2 cellular contexts compared by ENCODE assay signal in the genomic region with DNA sequence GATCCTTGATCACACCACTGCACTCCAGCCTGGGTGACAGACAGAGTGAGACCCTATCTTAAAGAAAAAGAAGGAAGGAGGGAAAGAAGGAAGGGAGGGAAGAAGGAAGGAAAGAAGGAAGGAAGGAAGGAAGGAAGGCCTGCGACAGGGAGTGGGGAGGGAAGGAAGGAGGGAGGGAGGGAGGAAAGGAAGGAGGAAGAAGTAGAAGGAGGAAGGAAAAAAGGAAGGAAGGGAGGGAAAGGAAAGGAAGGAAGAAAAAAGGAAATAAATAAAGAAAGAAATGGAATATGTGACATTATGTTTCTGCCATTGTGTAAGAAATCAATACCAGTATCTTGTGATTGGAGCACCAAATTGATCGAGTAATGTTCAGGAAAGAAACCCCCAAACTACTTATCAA.
TF ChIP-seq lines count a peak whose summit lies in the region.

No MANE protein-coding gene starts in this region.

TF ChIP-seq in GM23338, 12 proteins besides CTCF, POLR2A, EP300 and RAD21:
- no peak for TF ChIP-seq JUNB (IDR thresholded peaks at IDR 0.05; ENCODE audit: unreplicated experiment)
- no peak for TF ChIP-seq REST (IDR thresholded peaks at IDR 0.05; ENCODE audit: unreplicated experiment)
- TF ChIP-seq CREB1 (CRISPR knock-in tag; IDR thresholded peaks at IDR 0.05; ENCODE audit: low read depth) = no peak
- TF ChIP-seq, protein P1, sequence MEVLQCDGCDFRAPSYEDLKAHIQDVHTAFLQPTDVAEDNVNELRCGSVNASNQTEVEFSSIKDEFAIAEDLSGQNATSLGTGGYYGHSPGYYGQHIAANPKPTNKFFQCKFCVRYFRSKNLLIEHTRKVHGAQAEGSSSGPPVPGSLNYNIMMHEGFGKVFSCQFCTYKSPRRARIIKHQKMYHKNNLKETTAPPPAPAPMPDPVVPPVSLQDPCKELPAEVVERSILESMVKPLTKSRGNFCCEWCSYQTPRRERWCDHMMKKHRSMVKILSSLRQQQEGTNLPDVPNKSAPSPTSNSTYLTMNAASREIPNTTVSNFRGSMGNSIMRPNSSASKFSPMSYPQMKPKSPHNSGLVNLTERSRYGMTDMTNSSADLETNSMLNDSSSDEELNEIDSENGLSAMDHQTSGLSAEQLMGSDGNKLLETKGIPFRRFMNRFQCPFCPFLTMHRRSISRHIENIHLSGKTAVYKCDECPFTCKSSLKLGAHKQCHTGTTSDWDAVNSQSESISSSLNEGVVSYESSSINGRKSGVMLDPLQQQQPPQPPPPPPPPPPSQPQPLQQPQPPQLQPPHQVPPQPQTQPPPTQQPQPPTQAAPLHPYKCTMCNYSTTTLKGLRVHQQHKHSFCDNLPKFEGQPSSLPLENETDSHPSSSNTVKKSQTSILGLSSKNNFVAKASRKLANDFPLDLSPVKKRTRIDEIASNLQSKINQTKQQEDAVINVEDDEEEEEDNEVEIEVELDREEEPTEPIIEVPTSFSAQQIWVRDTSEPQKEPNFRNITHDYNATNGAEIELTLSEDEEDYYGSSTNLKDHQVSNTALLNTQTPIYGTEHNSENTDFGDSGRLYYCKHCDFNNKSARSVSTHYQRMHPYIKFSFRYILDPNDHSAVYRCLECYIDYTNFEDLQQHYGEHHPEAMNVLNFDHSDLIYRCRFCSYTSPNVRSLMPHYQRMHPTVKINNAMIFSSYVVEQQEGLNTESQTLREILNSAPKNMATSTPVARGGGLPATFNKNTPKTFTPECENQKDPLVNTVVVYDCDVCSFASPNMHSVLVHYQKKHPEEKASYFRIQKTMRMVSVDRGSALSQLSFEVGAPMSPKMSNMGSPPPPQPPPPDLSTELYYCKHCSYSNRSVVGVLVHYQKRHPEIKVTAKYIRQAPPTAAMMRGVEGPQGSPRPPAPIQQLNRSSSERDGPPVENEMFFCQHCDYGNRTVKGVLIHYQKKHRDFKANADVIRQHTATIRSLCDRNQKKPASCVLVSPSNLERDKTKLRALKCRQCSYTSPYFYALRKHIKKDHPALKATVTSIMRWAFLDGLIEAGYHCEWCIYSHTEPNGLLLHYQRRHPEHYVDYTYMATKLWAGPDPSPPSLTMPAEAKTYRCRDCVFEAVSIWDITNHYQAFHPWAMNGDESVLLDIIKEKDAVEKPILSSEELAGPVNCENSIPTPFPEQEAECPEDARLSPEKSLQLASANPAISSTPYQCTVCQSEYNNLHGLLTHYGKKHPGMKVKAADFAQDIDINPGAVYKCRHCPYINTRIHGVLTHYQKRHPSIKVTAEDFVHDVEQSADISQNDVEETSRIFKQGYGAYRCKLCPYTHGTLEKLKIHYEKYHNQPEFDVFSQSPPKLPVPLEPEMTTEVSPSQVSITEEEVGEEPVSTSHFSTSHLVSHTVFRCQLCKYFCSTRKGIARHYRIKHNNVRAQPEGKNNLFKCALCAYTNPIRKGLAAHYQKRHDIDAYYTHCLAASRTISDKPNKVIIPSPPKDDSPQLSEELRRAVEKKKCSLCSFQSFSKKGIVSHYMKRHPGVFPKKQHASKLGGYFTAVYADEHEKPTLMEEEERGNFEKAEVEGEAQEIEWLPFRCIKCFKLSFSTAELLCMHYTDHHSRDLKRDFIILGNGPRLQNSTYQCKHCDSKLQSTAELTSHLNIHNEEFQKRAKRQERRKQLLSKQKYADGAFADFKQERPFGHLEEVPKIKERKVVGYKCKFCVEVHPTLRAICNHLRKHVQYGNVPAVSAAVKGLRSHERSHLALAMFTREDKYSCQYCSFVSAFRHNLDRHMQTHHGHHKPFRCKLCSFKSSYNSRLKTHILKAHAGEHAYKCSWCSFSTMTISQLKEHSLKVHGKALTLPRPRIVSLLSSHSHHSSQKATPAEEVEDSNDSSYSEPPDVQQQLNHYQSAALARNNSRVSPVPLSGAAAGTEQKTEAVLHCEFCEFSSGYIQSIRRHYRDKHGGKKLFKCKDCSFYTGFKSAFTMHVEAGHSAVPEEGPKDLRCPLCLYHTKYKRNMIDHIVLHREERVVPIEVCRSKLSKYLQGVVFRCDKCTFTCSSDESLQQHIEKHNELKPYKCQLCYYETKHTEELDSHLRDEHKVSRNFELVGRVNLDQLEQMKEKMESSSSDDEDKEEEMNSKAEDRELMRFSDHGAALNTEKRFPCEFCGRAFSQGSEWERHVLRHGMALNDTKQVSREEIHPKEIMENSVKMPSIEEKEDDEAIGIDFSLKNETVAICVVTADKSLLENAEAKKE (CRISPR knock-in tag; IDR thresholded peaks at IDR 0.05) = no peak
- TF ChIP-seq ZNF114 (CRISPR knock-in tag; IDR thresholded peaks at IDR 0.05) = no peak
- TF ChIP-seq POLR2AphosphoS5 (IDR thresholded peaks at IDR 0.05; ENCODE audit: low read depth) = no peak
TF ChIP-seq in GM23338: peak in this region for 0.

TF ChIP-seq in K562, 482 proteins besides CTCF, POLR2A, EP300 and RAD21:
- TF ChIP-seq, protein P2, sequence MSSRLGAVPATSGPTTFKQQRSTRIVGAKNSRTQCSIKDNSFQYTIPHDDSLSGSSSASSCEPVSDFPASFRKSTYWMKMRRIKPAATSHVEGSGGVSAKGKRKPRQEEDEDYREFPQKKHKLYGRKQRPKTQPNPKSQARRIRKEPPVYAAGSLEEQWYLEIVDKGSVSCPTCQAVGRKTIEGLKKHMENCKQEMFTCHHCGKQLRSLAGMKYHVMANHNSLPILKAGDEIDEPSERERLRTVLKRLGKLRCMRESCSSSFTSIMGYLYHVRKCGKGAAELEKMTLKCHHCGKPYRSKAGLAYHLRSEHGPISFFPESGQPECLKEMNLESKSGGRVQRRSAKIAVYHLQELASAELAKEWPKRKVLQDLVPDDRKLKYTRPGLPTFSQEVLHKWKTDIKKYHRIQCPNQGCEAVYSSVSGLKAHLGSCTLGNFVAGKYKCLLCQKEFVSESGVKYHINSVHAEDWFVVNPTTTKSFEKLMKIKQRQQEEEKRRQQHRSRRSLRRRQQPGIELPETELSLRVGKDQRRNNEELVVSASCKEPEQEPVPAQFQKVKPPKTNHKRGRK (tag; IDR thresholded peaks at IDR 0.05) = peak; percentile 80
- TF ChIP-seq ELF4 (CRISPR knock-in tag; IDR thresholded peaks at IDR 0.05) (0 out of 2 replicates have a peak, but pooled peaks have one; percentile 45), OTX1 (CRISPR knock-in tag; IDR thresholded peaks at IDR 0.05) (peak; percentile 65; the same call in 1 of the 2 replicates), THRB (CRISPR knock-in tag; conservative IDR thresholded peaks at IDR 0.05) (0 out of 2 replicates have a peak, but pooled peaks have one; percentile 18), THAP7 (CRISPR knock-in tag; IDR thresholded peaks at IDR 0.05) (no peak), NFYB (IDR thresholded peaks at IDR 0.05; ENCODE audit: extremely low read depth, insufficient read length) (no peak), THRAP3 (IDR thresholded peaks at IDR 0.05; ENCODE audit: borderline replicate concordance) (0 out of 2 replicates have a peak, but pooled peaks have one; percentile 41), MTA1 (IDR thresholded peaks at IDR 0.05; ENCODE audit: borderline replicate concordance) (0 out of 2 replicates have a peak, but pooled peaks have one; percentile 42)
- TF ChIP-seq, protein P3, sequence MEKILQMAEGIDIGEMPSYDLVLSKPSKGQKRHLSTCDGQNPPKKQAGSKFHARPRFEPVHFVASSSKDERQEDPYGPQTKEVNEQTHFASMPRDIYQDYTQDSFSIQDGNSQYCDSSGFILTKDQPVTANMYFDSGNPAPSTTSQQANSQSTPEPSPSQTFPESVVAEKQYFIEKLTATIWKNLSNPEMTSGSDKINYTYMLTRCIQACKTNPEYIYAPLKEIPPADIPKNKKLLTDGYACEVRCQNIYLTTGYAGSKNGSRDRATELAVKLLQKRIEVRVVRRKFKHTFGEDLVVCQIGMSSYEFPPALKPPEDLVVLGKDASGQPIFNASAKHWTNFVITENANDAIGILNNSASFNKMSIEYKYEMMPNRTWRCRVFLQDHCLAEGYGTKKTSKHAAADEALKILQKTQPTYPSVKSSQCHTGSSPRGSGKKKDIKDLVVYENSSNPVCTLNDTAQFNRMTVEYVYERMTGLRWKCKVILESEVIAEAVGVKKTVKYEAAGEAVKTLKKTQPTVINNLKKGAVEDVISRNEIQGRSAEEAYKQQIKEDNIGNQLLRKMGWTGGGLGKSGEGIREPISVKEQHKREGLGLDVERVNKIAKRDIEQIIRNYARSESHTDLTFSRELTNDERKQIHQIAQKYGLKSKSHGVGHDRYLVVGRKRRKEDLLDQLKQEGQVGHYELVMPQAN (IDR thresholded peaks at IDR 0.05; ENCODE audit: borderline replicate concordance) = 0 out of 2 replicates have a peak, but pooled peaks have one; percentile 16
TF ChIP-seq in K562: peak in this region for 7.
